Comparison of ENCODE assay signal across 8 cellular contexts in genomic region chr19:55643003-55643732, GRCh38. TPM values are rescaled to one million over a fixed set of nuclear protein-coding genes. Genes with fewer than 3 reads are reported as not detected.
A peak's percentile ranks its signal among the peaks of the same experiment; 100 is the strongest.
DNase-seq lines count a peak whose midpoint lies in the region; ATAC-seq and TF ChIP-seq lines count a peak whose summit lies in the region.

Gene ZNF581 (plus strand): TSS chr19:55643649. CDS start chr19:55644572, 923 bp downstream.

- TF ChIP-seq CTCF in A673 (conservative IDR thresholded peaks at IDR 0.05; ENCODE audit: low read depth, low read length) (no peak), gastroesophageal sphincter (IDR thresholded peaks at IDR 0.05) (no peak)

- H2BK12ac ChIP-seq in neuronal stem cell (ENCODE audit: low read length) = peak within 1 kb of the TSS; percentile 84

- no peaks in the 10 kb centered on the region for H3K27me3 Mint-ChIP-seq in activated naive CD4-positive, alpha-beta T cell treated with anti-CD3 and anti-CD28 coated beads for 36 hours (ENCODE audit: low read depth)

- peak within 1 kb of the TSS; percentile 99 for H2AK5ac ChIP-seq in neuronal stem cell (ENCODE audit: low read depth, low read length)

- peaks cover 45% of the 10 kb centered on the region for H3K4me1 Mint-ChIP-seq in activated naive CD4-positive, alpha-beta T cell treated with anti-CD3 and anti-CD28 coated beads for 36 hours (ENCODE audit: low read depth)

- H3K36me3 ChIP-seq in A673 (ENCODE audit: insufficient read depth, low read length, poor library complexity, severe bottlenecking) = peaks cover 13% of the 10 kb centered on the region
- peaks cover 19% of the 10 kb centered on the region for H3K36me3 ChIP-seq in SK-N-MC (ENCODE audit: insufficient read depth, low read length)
- H3K36me3 ChIP-seq in gastroesophageal sphincter = peaks cover 0 to 19% of the 10 kb centered on the region in 2 donors
- peaks cover 17 to 24% of the 10 kb centered on the region in 2 donors for H3K36me3 ChIP-seq in neuronal stem cell (replicated peaks in 1 of 2; ENCODE audit: control insufficient read depth in 2 of 2, insufficient read depth in 2 of 2, low read length in 2 of 2)

- BruUV-seq in A673 (replicated peaks; lab: Mats Ljungman, UMichigan) = no TSS peak

- peak within 1 kb of the TSS; percentile 98 for H3K23ac ChIP-seq in neuronal stem cell (ENCODE audit: low read depth, low read length, poor library complexity)

- intact Hi-C loops in A673 (cut with micrococcal nuclease; ENCODE audit: unreplicated experiment) = no loop called here
- intact Hi-C loops in activated naive CD4-positive, alpha-beta T cell treated with anti-CD3 and anti-CD28 coated beads for 36 hours (cut with micrococcal nuclease) = loop anchor here (1.0 to 5.0 kb wide), 5 partner anchors 8 to 386 kb away; partner anchors contain the start of genes PPP6R1, RPL28 and ZNF865

- H3K27ac Mint-ChIP-seq in activated naive CD4-positive, alpha-beta T cell treated with anti-CD3 and anti-CD28 coated beads for 36 hours = peak within 1 kb of the TSS; percentile 96

- H4K91ac ChIP-seq in neuronal stem cell (ENCODE audit: low read depth, low read length, poor library complexity) = no peak within 1 kb of the TSS

- peaks cover 21% of the 10 kb centered on the region for H3K36me3 Mint-ChIP-seq in activated naive CD4-positive, alpha-beta T cell treated with anti-CD3 and anti-CD28 coated beads for 36 hours (ENCODE audit: low read depth)

- peak within 1 kb of the TSS; percentile 64 for H2AFZ ChIP-seq in neuronal stem cell (ENCODE audit: low read length)

- peak within 1 kb of the TSS; percentile 92 for H4K8ac ChIP-seq in neuronal stem cell (ENCODE audit: low read depth, low read length)

- peak within 1 kb of the TSS; percentile 93 for H2BK5ac ChIP-seq in neuronal stem cell (ENCODE audit: low read length)

- peak in 1 of 2 donors; percentile 11 for TF ChIP-seq POLR2A in gastroesophageal sphincter (IDR thresholded peaks at IDR 0.05)

- H3K9ac ChIP-seq in SK-N-MC (ENCODE audit: insufficient read length) (peak within 1 kb of the TSS; percentile 94), neuronal stem cell (ENCODE audit: low read depth, low read length, poor library complexity) (peak within 1 kb of the TSS; percentile 92)

- TF ChIP-seq EP300 in gastroesophageal sphincter (IDR thresholded peaks at IDR 0.05) = no peak

- H3K4me1 ChIP-seq in A673 (ENCODE audit: insufficient read depth, low read length, poor library complexity, severe bottlenecking) = peaks cover 30% of the 10 kb centered on the region
- H3K4me1 ChIP-seq in gastroesophageal sphincter = peaks cover 3 to 94% (median 50%) of the 10 kb centered on the region in 3 donors
- peaks cover 22 to 26% of the 10 kb centered on the region in 2 donors for H3K4me1 ChIP-seq in neuronal stem cell (ENCODE audit: control insufficient read depth in 2 of 2, insufficient read depth in 1 of 2, low read depth in 1 of 2, low read length in 2 of 2)

- H3K27me3 ChIP-seq in A673 (replicated peaks; ENCODE audit: insufficient read depth, low read depth, low read length, poor library complexity) (no peaks in the 10 kb centered on the region), gastroesophageal sphincter (no peaks in the 10 kb centered on the region), neuronal stem cell (ENCODE audit: control insufficient read depth in 3 of 3, insufficient read depth in 3 of 3, low read depth in 1 of 3, low read length in 3 of 3) (no peaks in the 10 kb centered on the region)

- H2BK120ac ChIP-seq in neuronal stem cell (ENCODE audit: low read depth, low read length) = no peak within 1 kb of the TSS

- H3K9me3 ChIP-seq in A673 (ENCODE audit: low read depth, low read length, poor library complexity, severe bottlenecking) (no peaks in the 10 kb centered on the region), SK-N-MC (ENCODE audit: low read depth, low read length) (no peaks in the 10 kb centered on the region), gastroesophageal sphincter (no peaks in the 10 kb centered on the region), neuronal stem cell (replicated peaks in 1 of 2; ENCODE audit: control insufficient read depth in 2 of 2, insufficient read depth in 1 of 2, low read depth in 1 of 2, low read length in 2 of 2) (no peaks in the 10 kb centered on the region)

- 0 to 2% methylated on average over 10 to 15 of the region's 42 CpGs for WGBS in gastroesophageal sphincter (ENCODE audit: low coverage in 1 of 2), 2 donors
- whole genome bisulfite sequencing in neuronal stem cell (ENCODE audit: extremely low coverage in 2 of 2, insufficient read length in 2 of 2, insufficient replicate concordance in 1 of 2), 2 donors = no CpG with 5 or more reads among the region's 42 CpGs

- peaks cover 31% of the 10 kb centered on the region for H3K79me1 ChIP-seq in neuronal stem cell (ENCODE audit: low read depth, low read length)

- H3K27ac ChIP-seq in A673 (ENCODE audit: low read depth, low read length, poor library complexity, severe bottlenecking) (peak within 1 kb of the TSS; percentile 90), SK-N-MC (peak within 1 kb of the TSS; percentile 92), gastroesophageal sphincter (peak within 1 kb of the TSS; percentile 70 to 96 (median 93)), neuronal stem cell (replicated peaks; ENCODE audit: low read length) (no peak within 1 kb of the TSS)

- H3K4me3 ChIP-seq in A673 (ENCODE audit: low read depth, low read length, poor library complexity, severe bottlenecking) = peak within 1 kb of the TSS; percentile 81
- peak within 1 kb of the TSS; percentile 92 for H3K4me3 ChIP-seq in SK-N-MC
- peak within 1 kb of the TSS; percentile 89 to 95 for H3K4me3 ChIP-seq in gastroesophageal sphincter
- H3K4me3 ChIP-seq in neuronal stem cell (ENCODE audit: low read length in 2 of 2) = peak within 1 kb of the TSS; percentile 84 to 94

- H3K18ac ChIP-seq in neuronal stem cell (ENCODE audit: low read length) = peak within 1 kb of the TSS; percentile 93

- peak within 1 kb of the TSS; percentile 89 for H3K14ac ChIP-seq in neuronal stem cell (ENCODE audit: low read length)

- CTCF ChIA-PET in A673 (lab: Charles Lee) = interaction anchor here (1.3 kb wide), 1 partner anchor 11 kb away, joined by 3 read pairs; no protein-coding TSS in a partner anchor
- CTCF ChIA-PET in activated naive CD4-positive, alpha-beta T cell treated with anti-CD3 and anti-CD28 coated beads for 36 hours (lab: Charles Lee) = interaction anchor here (1.7 kb wide), 1 partner anchor 11 kb away, joined by 7 read pairs; the partner anchor contains the start of gene U2AF2

- peak within 1 kb of the TSS; percentile 93 for H3K4me3 Mint-ChIP-seq in activated naive CD4-positive, alpha-beta T cell treated with anti-CD3 and anti-CD28 coated beads for 36 hours

- H3K4me2 ChIP-seq in neuronal stem cell (ENCODE audit: insufficient read depth, low read length, poor library complexity, severe bottlenecking) = peak within 1 kb of the TSS; percentile 93

- H2BK15ac ChIP-seq in neuronal stem cell (ENCODE audit: low read length) = peak within 1 kb of the TSS; percentile 67

- H3K9me3 Mint-ChIP-seq in activated naive CD4-positive, alpha-beta T cell treated with anti-CD3 and anti-CD28 coated beads for 36 hours = no peaks in the 10 kb centered on the region

- POLR2A ChIA-PET in A673 (lab: Charles Lee; ENCODE audit: low non-redundant PET) = no interaction called here

- ATAC-seq in GM18867 (IDR thresholded peaks at IDR 0.05; ENCODE audit: unreplicated experiment) (peak; percentile 32), gastroesophageal sphincter (peak; percentile 61)

- peak; percentile 90 for DNase-seq in A673 (ENCODE audit: low spot score)
- DNase-seq in Kasumi-1 (lab: John Stamatoyannopoulos, UW) = peak; percentile 83 to 86
- no peak for DNase-seq in SK-N-MC (ENCODE audit: low read depth, low spot score)
- peak; percentile 82 for DNase-seq in activated naive CD4-positive, alpha-beta T cell treated with anti-CD3 and anti-CD28 coated beads for 36 hours
- peak; percentile 73 for DNase-seq in neuronal stem cell (ENCODE audit: low spot score)
- DNase-seq in superior temporal gyrus (ENCODE audit: extremely low spot score) = peak; percentile 67

- peak within 1 kb of the TSS; percentile 76 for H3K4ac ChIP-seq in neuronal stem cell (ENCODE audit: low read length)

RNA-seq across cellular contexts. Expression of gene ZNF581, which starts in this region (rescaled TPM):
- 37.1 and 38.4 TPM in 2 replicates for total RNA-seq in A673 (2021)
- total RNA-seq in activated naive CD4-positive, alpha-beta T cell treated with anti-CD3 and anti-CD28 coated beads for 36 hours = 10 to 100 TPM; 18.0 to 20.7 TPM
- 10 to 100 TPM in 3 of 4 donors, 1 to 10 TPM in 1; 8.4 to 17.5 (median 11.4) TPM for total RNA-seq in gastroesophageal sphincter
- polyA plus RNA-seq in neuronal stem cell (2013, experiment 1 of 2) = 37.9 TPM
- polyA plus RNA-seq in neuronal stem cell (2013, experiment 2 of 2) = 37.2 TPM
